8 cellular contexts compared by ENCODE assay signal in genomic region chr4:3955361-3956164, GRCh38.
DNase-seq lines count a peak whose midpoint lies in the region; ATAC-seq, FAIRE-seq and TF ChIP-seq lines count a peak whose summit lies in the region.
"Not testable (repeated sequence)": the region's sequence is repeated elsewhere in the genome, so short reads cannot be mapped to it uniquely, and the experiment has no call there.

No MANE protein-coding gene starts in this region.

- H3K27ac Mint-ChIP-seq in T-cell (peak overlapping the region; percentile 94), progenitor cell of endocrine pancreas (peak overlapping the region; percentile 96)

- intact Hi-C loops in left cardiac atrium (cut with DNase I) = not testable (repeated sequence)

- DNase-seq in GM12892 (ENCODE audit: insufficient read length) (peak; percentile 71), NCI-H1436 treated with DMSO at 0.1 percent for 48 hours (lab: John Stamatoyannopoulos, UW) (peak; percentile 58), T-cell (peak; percentile 88 to 100 (median 98)), amniotic stem cell (lab: John Stamatoyannopoulos, UW) (peak; percentile 98), left cardiac atrium (peak; percentile 100), progenitor cell of endocrine pancreas (ENCODE audit: low spot score, unreplicated experiment) (peak; percentile 96), ureter (ENCODE audit: low spot score) (peak; percentile 100)

- H3K4me1 Mint-ChIP-seq in T-cell = peaks cover 9 to 12% (median 11%) of the 10 kb centered on the region in 3 donors
- not testable (repeated sequence) for H3K4me1 Mint-ChIP-seq in progenitor cell of endocrine pancreas (ENCODE audit: low read depth)

- H3K4me3 Mint-ChIP-seq in T-cell = peak overlapping the region; percentile 88 to 89 (median 88)
- peak overlapping the region; percentile 86 for H3K4me3 Mint-ChIP-seq in progenitor cell of endocrine pancreas (ENCODE audit: low read depth)

- CTCF ChIA-PET in T-cell (lab: Charles Lee) = not testable (repeated sequence)

- not testable (repeated sequence) for H3K9me3 Mint-ChIP-seq in T-cell; progenitor cell of endocrine pancreas (ENCODE audit: low read depth)

- POLR2A ChIA-PET in T-cell (lab: Charles Lee) = interaction anchor here in 1 of 2 donors (0.6 kb wide), 1 partner anchor 562 kb away, joined by 7 read pairs; no protein-coding TSS in a partner anchor

- peak; percentile 87 for FAIRE-seq in GM12892 (lab: Jason Lieb, UNC)

- ATAC-seq in HG02852 (IDR thresholded peaks at IDR 0.05; ENCODE audit: unreplicated experiment) (peak; percentile 99), T-cell (replicated peaks in 1 of 4) (peak; percentile 97 to 99 (median 98)), left cardiac atrium (peak; percentile 100)

- not testable (repeated sequence) for TF ChIP-seq CTCF in progenitor cell of endocrine pancreas (IDR thresholded peaks at IDR 0.05; ENCODE audit: unreplicated experiment)

- H3K36me3 Mint-ChIP-seq in T-cell; progenitor cell of endocrine pancreas (ENCODE audit: insufficient read depth): not testable (repeated sequence)

- not testable (repeated sequence) for H3K27me3 Mint-ChIP-seq in T-cell, progenitor cell of endocrine pancreas

- TF ChIP-seq POLR2A in GM12892 (IDR thresholded peaks at IDR 0.05; ENCODE audit: low read depth, low read length) = not testable (repeated sequence)

Comparison
In these comparisons a context has a peak if more than half of its experiments do, and no peak if none do; other contexts are left out.
1. Peak in every context shown above with its lines: DNase-seq and ATAC-seq.